1 cellular context compared by ENCODE assay signal in the genomic region with DNA sequence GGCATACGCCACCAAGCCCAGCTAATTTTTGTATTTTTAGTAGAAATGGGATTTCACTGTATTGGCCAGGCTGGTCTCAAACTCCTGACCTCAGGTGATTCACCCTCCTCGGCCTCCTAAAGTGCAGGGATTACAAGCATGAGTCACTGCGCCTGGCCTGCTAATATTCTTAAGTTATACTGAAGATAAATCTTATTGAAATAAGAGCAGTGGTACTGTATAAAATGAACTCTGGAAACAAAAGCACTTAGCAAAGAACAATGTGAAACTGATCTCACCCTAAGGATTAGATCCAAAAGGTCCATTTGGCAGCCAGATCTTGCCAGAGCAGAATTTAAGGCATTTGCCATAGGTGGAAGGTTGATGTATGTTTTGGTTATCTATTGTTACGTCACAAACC.
TF ChIP-seq lines count a peak whose summit lies in the region.

No MANE protein-coding gene starts in this region.

TF ChIP-seq in K562, 482 proteins besides CTCF, POLR2A, EP300 and RAD21:
- TF ChIP-seq EZH2 (IDR thresholded peaks at IDR 0.05; ENCODE audit: borderline replicate concordance, low read depth, low read length) (no peak), TEAD1 (CRISPR knock-in tag; IDR thresholded peaks at IDR 0.05) (no peak), RFX5 (IDR thresholded peaks at IDR 0.05; ENCODE audit: low read depth, low read length) (no peak), FOSL1 (tag; conservative IDR thresholded peaks at IDR 0.05) (peak; percentile 71), WHSC1 (IDR thresholded peaks at IDR 0.05; ENCODE audit: low read length) (no peak), L3MBTL2 (IDR thresholded peaks at IDR 0.05) (no peak), MAFG (tag; conservative IDR thresholded peaks at IDR 0.05) (no peak), PCBP1 (IDR thresholded peaks at IDR 0.05; ENCODE audit: low read depth, low read length, poor library complexity, severe bottlenecking) (no peak), ZKSCAN3 (CRISPR knock-in tag; IDR thresholded peaks at IDR 0.05) (no peak), SIX5 (IDR thresholded peaks at IDR 0.05; ENCODE audit: borderline replicate concordance in 1 of 2, insufficient read depth in 1 of 2, low read depth in 1 of 2, low read length in 2 of 2) (no peak)
- TF ChIP-seq, protein P1, sequence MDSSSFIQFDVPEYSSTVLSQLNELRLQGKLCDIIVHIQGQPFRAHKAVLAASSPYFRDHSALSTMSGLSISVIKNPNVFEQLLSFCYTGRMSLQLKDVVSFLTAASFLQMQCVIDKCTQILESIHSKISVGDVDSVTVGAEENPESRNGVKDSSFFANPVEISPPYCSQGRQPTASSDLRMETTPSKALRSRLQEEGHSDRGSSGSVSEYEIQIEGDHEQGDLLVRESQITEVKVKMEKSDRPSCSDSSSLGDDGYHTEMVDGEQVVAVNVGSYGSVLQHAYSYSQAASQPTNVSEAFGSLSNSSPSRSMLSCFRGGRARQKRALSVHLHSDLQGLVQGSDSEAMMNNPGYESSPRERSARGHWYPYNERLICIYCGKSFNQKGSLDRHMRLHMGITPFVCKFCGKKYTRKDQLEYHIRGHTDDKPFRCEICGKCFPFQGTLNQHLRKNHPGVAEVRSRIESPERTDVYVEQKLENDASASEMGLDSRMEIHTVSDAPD (CRISPR knock-in tag; IDR thresholded peaks at IDR 0.05), result no peak
- TF ChIP-seq, protein P2, sequence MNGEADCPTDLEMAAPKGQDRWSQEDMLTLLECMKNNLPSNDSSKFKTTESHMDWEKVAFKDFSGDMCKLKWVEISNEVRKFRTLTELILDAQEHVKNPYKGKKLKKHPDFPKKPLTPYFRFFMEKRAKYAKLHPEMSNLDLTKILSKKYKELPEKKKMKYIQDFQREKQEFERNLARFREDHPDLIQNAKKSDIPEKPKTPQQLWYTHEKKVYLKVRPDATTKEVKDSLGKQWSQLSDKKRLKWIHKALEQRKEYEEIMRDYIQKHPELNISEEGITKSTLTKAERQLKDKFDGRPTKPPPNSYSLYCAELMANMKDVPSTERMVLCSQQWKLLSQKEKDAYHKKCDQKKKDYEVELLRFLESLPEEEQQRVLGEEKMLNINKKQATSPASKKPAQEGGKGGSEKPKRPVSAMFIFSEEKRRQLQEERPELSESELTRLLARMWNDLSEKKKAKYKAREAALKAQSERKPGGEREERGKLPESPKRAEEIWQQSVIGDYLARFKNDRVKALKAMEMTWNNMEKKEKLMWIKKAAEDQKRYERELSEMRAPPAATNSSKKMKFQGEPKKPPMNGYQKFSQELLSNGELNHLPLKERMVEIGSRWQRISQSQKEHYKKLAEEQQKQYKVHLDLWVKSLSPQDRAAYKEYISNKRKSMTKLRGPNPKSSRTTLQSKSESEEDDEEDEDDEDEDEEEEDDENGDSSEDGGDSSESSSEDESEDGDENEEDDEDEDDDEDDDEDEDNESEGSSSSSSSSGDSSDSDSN (IDR thresholded peaks at IDR 0.05; ENCODE audit: borderline replicate concordance in 1 of 2, low read depth in 2 of 2, low read length in 2 of 2), result no peak
- TF ChIP-seq, protein P3, sequence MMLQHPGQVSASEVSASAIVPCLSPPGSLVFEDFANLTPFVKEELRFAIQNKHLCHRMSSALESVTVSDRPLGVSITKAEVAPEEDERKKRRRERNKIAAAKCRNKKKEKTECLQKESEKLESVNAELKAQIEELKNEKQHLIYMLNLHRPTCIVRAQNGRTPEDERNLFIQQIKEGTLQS (IDR thresholded peaks at IDR 0.05), result peak; percentile 52; the same call in 1 of the 2 replicates
- TF ChIP-seq, protein P3 (CRISPR knock-in tag; conservative IDR thresholded peaks at IDR 0.05), result no peak
